ENCODE assay signal across 8 cellular contexts in the genomic region with DNA sequence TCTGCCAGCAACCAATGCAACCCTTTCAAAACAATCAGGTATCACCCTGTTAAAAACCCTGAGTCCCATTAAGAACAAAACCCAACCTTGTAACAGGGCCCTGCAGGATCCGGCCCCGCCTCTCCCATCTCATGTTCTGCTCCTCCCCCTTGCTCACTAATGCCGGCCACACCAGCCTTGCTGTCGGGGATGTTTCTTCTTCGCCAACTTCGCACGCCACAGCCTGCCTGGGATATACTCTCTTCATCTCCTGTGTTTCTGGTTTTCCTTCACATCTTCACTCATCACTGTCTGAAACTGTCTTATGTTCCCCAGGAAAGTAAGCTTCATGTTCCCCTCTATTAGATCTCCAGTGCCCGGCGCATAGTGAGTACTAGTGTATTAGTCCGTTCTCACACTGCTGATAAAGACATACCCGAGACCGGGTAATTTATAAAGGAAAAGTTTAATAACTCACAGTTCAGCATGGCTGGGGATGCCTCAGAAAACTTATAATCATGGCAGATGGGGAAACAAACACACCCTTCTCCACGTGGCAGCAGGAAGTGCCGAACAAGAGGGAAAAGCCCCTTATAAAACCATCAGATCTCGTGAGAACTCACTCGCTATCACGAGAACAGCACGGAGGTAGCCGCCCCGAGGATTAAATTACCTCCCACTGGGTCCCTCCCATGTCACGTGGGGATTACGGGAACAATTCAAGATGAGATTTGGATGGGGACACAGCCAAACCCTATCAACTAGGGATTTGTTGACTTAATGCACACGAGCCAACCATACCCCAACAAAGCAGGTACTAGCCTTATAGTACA. TPM values are rescaled to one million over a fixed set of nuclear protein-coding genes. Genes with fewer than 3 reads are reported as not detected.
DNase-seq lines count a peak whose midpoint lies in the region; ATAC-seq and TF ChIP-seq lines count a peak whose summit lies in the region.
"Had no signal": no experiment of that assay in that cellular context is flagged by ENCODE, and none has a peak within 500 bp of the region (broad histone marks: within the 10 kb centered on the region; RNA-seq: fewer than 3 reads in every experiment).

No MANE protein-coding gene starts in this region.

- H3K36me3 Mint-ChIP-seq in brain: peaks cover 36% of the 10 kb centered on the region

- H3K9me3 Mint-ChIP-seq in brain: peaks cover 0 to 5% (median 0%) of the 10 kb centered on the region in 5 experiments

- DNase-seq in islet precursor cell (peak; percentile 84), thyroid gland (peak; percentile 61 to 68), SK-N-SH (no peak)

- H3K4me3 ChIP-seq in Loucy (ENCODE audit: low read length, poor library complexity, severe bottlenecking): peak overlapping the region; percentile 94
- peak overlapping the region in 1 of 3 donors; percentile 17 for H3K4me3 ChIP-seq in thyroid gland (replicated peaks in 1 of 3)
- no peak overlapping the region for H3K4me3 ChIP-seq in SK-N-SH (ENCODE audit: low read depth in 2 of 2, low read length in 1 of 2)

- no peak for TF ChIP-seq EP300 in SK-N-SH (IDR thresholded peaks at IDR 0.05; ENCODE audit: borderline replicate concordance in 1 of 2, low read depth in 1 of 2, low read length in 1 of 2)

- no peak for TF ChIP-seq RAD21 in SK-N-SH (IDR thresholded peaks at IDR 0.05; ENCODE audit: low read length)

- peak overlapping the region; percentile 62 to 82 (median 73) for H3K4me3 Mint-ChIP-seq in brain

- H3K27me3 ChIP-seq in Loucy (ENCODE audit: insufficient read depth, low read length, poor library complexity, severe bottlenecking): no peaks in the 10 kb centered on the region
- H3K27me3 ChIP-seq in thyroid gland: no peaks in the 10 kb centered on the region
- H3K27me3 ChIP-seq in SK-N-SH (ENCODE audit: insufficient read depth): no peaks in the 10 kb centered on the region

- peaks cover 10% of the 10 kb centered on the region; the same call in 1 of the 2 replicates for H3K36me3 ChIP-seq in Loucy (ENCODE audit: insufficient read depth, low read length)
- H3K36me3 ChIP-seq in thyroid gland: peaks cover 0 to 10% of the 10 kb centered on the region in 2 donors
- peaks cover 17 to 30% of the 10 kb centered on the region in 2 experiments for H3K36me3 ChIP-seq in SK-N-SH (replicated peaks in 1 of 2; ENCODE audit: control insufficient read depth in 1 of 2, insufficient read depth in 2 of 2, low read length in 1 of 2)

- H3K9me2 ChIP-seq in Loucy (replicated peaks; ENCODE audit: low read depth, low read length): no peaks in the 10 kb centered on the region
- H3K9me2 ChIP-seq in SK-N-SH: no peaks in the 10 kb centered on the region

- POLR2A ChIA-PET in SK-N-SH (lab: Yijun Ruan, JAX): no interaction called here

- peaks cover 37% of the 10 kb centered on the region for H3K4me1 ChIP-seq in Loucy (ENCODE audit: insufficient read depth, low read length, poor library complexity, severe bottlenecking)
- peaks cover 18 to 28% of the 10 kb centered on the region in 2 donors for H3K4me1 ChIP-seq in thyroid gland
- peaks cover 4 to 14% of the 10 kb centered on the region in 2 experiments; a peak in 3 of 4 replicates for H3K4me1 ChIP-seq in SK-N-SH (ENCODE audit: control insufficient read depth in 1 of 2, insufficient read depth in 2 of 2, low read depth in 1 of 2, low read length in 1 of 2)

- H3K27ac ChIP-seq in thyroid gland (peak overlapping the region in 1 of 3 donors; percentile 16), SK-N-SH (ENCODE audit: low read depth in 2 of 2, low read length in 1 of 2) (no peak overlapping the region)

- peak in 1 of 2 donors; percentile 29 for TF ChIP-seq POLR2A in thyroid gland (IDR thresholded peaks at IDR 0.05)

- H3F3A ChIP-seq in Loucy (ENCODE audit: low read depth) (no peaks in the 10 kb centered on the region), SK-N-SH (replicated peaks; ENCODE audit: insufficient read depth) (no peaks in the 10 kb centered on the region)

- CTCF ChIA-PET in SK-N-SH (lab: Yijun Ruan, JAX): interaction anchor here (1.2 to 6.4 kb wide), 4 partner anchors 13 to 161 kb away, joined by 3 to 116 read pairs (median 52); no protein-coding TSS in a partner anchor

- peaks cover 63% of the 10 kb centered on the region for H4K20me1 ChIP-seq in Loucy (ENCODE audit: insufficient read depth, low read length, poor library complexity, severe bottlenecking)
- H4K20me1 ChIP-seq in SK-N-SH (ENCODE audit: insufficient read depth): 0 out of 2 replicates have a peak, but pooled peaks cover 24% of the 10 kb centered on the region

- intact Hi-C loops in thyroid gland (cut with DNase I): loop anchor here (5.0 kb wide), 1 partner anchor 162 kb away; no protein-coding TSS in a partner anchor

- peak overlapping the region; percentile 90 for H3K4me2 ChIP-seq in Loucy (ENCODE audit: low read depth, low read length, poor library complexity, severe bottlenecking)
- H3K4me2 ChIP-seq in SK-N-SH: no peak overlapping the region

- 38% methylated on average over 23 of the region's 23 CpGs for WGBS in thyroid gland, 2 donors
- 93% methylated on average over 23 of the region's 23 CpGs for WGBS in SK-N-SH (ENCODE audit: low lambda C conversion rate)

- H2AFZ ChIP-seq in Loucy (ENCODE audit: low read length) (no peak overlapping the region), SK-N-SH (ENCODE audit: low read depth) (no peak overlapping the region)

- H3K4me1 Mint-ChIP-seq in brain: peaks cover 76% of the 10 kb centered on the region

- no peak overlapping the region for H3K9ac ChIP-seq in Loucy (ENCODE audit: low read depth, low read length, poor library complexity, severe bottlenecking)
- no peak overlapping the region for H3K9ac ChIP-seq in SK-N-SH

- peaks cover 66% of the 10 kb centered on the region for H3K79me2 ChIP-seq in Loucy (ENCODE audit: insufficient read depth, low read length)
- H3K79me2 ChIP-seq in SK-N-SH (ENCODE audit: insufficient read depth): peaks cover 58% of the 10 kb centered on the region

- no peak for ATAC-seq in HG03175 (IDR thresholded peaks at IDR 0.05; ENCODE audit: unreplicated experiment)
- no peak for ATAC-seq in HG03457 (IDR thresholded peaks at IDR 0.05; ENCODE audit: unreplicated experiment)

- H3K9me3 ChIP-seq in Loucy (ENCODE audit: insufficient read depth, low read depth, low read length): no peaks in the 10 kb centered on the region
- H3K9me3 ChIP-seq in thyroid gland: no peaks in the 10 kb centered on the region
- H3K9me3 ChIP-seq in SK-N-SH: no peaks in the 10 kb centered on the region

- no peak for TF ChIP-seq CTCF in Loucy (conservative IDR thresholded peaks at IDR 0.05; ENCODE audit: low read length)
- TF ChIP-seq CTCF in brain (conservative IDR thresholded peaks at IDR 0.05): no peak
- no peak for TF ChIP-seq CTCF in thyroid gland (IDR thresholded peaks at IDR 0.05)
- TF ChIP-seq CTCF in SK-N-SH (IDR thresholded peaks at IDR 0.05): no peak

- H3K27ac Mint-ChIP-seq in brain: peak overlapping the region; percentile 13 to 87 (median 84)

- peaks cover 5% of the 10 kb centered on the region for H3K27me3 Mint-ChIP-seq in brain

TF ChIP-seq in SK-N-SH, 30 proteins besides CTCF, POLR2A, EP300 and RAD21:
- TF ChIP-seq SIN3A (IDR thresholded peaks at IDR 0.05; ENCODE audit: borderline replicate concordance, low read depth, low read length): no peak
- TF ChIP-seq, protein P1, sequence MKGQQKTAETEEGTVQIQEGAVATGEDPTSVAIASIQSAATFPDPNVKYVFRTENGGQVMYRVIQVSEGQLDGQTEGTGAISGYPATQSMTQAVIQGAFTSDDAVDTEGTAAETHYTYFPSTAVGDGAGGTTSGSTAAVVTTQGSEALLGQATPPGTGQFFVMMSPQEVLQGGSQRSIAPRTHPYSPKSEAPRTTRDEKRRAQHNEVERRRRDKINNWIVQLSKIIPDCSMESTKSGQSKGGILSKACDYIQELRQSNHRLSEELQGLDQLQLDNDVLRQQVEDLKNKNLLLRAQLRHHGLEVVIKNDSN (IDR thresholded peaks at IDR 0.05; ENCODE audit: borderline replicate concordance, low read depth): no peak
- no peak for TF ChIP-seq IRF3 (IDR thresholded peaks at IDR 0.05; ENCODE audit: low read depth, low read length)
- no peak for TF ChIP-seq RCOR1 (IDR thresholded peaks at IDR 0.05; ENCODE audit: low read length)
- TF ChIP-seq TCF12 (IDR thresholded peaks at IDR 0.05): no peak
- TF ChIP-seq GABPA (IDR thresholded peaks at IDR 0.05; ENCODE audit: low read depth): no peak

RNA-seq across cellular contexts. Expression of gene TP53RK, which starts 5.1 kb away (rescaled TPM):
- 8.3 TPM for polyA plus RNA-seq in brain (ENCODE audit: insufficient read depth, low read depth, low replicate concordance)
- 10 to 100 TPM; 20.2 to 49.6 (median 36.1) TPM for total RNA-seq in thyroid gland
- polyA plus RNA-seq in SK-N-SH (2012; rRNA removed): 5.4 and 5.5 TPM in 2 replicates
- 5.6 and 6.5 TPM in 2 replicates for polyA plus RNA-seq in SK-N-SH (2012; cell fraction: cytosol; rRNA removed)
- 3.5 TPM in 2 replicates for polyA plus RNA-seq in SK-N-SH (2012; cell fraction: nucleus; rRNA removed)

RNA-seq across cellular contexts. Expression of gene SLC2A10, which starts 25.3 kb away (rescaled TPM):
- polyA plus RNA-seq in brain (ENCODE audit: insufficient read depth, low read depth, low replicate concordance) (1.1 TPM), SK-N-SH (2012; rRNA removed) (12.6 and 14.1 TPM in 2 replicates)
- 10 to 100 TPM; 33.7 to 53.0 (median 51.1) TPM for total RNA-seq in thyroid gland
- 8.9 and 10.7 TPM in 2 replicates for polyA plus RNA-seq in SK-N-SH (2012; cell fraction: cytosol; rRNA removed)
- polyA plus RNA-seq in SK-N-SH (2012; cell fraction: nucleus; rRNA removed): 13.8 and 17.0 TPM in 2 replicates

RNA-seq across cellular contexts. Expression of gene SLC13A3, which starts 32.9 kb away (rescaled TPM):
- polyA plus RNA-seq in brain (ENCODE audit: insufficient read depth, low read depth, low replicate concordance): 10.3 TPM
- total RNA-seq in thyroid gland: 1 to 10 TPM; 1.8 to 4.2 (median 2.1) TPM
- polyA plus RNA-seq in SK-N-SH (2012; rRNA removed): 0.10 and 0.21 TPM in 2 replicates
- polyA plus RNA-seq in SK-N-SH (2012; cell fraction: cytosol; rRNA removed): 0.04 and 0.18 TPM in 2 replicates
- 0.80 and 0.86 TPM in 2 replicates for polyA plus RNA-seq in SK-N-SH (2012; cell fraction: nucleus; rRNA removed)
- total RNA-seq: M059J had no signal
